8 cellular contexts compared by ENCODE assay signal in the genomic region with DNA sequence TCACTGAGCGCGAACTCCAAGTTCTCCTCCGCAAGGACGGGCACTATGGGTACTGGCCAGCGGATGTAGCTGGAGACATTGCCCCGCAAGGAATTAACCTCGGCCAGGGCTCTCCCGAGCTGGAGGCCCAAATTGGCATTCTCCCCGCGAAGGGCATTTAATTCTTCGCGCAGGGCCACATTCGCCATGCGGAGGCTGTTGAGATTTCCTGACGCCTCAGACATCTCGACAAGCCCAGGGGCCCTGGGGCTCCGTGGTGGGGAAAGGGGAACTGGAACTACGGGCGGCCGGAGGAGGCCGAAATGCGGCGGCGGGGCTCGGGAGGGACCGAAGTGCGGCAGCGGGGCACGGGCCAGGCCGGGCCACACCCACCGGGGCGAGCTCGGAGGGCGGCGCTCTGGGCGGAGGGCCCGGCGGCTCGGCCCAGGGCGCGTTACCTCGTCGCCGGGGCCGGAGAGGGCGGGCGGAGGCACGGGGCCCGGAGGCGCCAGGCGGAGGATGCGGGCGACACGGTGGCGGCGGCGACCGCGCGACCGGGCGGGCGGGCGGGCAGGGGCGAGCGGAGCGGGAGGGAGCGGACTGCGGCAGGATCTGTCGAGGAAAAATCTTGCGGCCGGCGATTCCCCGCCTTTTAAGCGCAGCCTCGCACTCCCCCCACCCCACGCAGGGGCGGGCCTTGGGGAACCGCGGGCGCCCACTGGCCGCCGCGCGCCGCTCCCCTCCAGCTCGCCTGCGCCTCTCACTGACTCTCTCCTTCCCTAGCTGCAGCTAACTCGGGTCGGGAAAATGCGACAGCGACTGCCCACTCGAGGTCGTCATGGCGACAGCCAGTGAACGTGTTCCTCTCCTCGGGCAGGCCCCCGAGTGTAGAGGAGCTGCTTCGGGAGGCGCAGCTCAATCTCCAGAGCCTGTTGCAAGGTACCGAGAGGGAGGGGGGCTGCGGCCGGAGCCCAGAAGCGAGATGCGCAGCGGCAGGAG. TPM values are rescaled to one million over a fixed set of nuclear protein-coding genes. Genes with fewer than 3 reads are reported as not detected.
A peak's percentile ranks its signal among the peaks of the same experiment; 100 is the strongest.
DNase-seq lines count a peak whose midpoint lies in the region; ATAC-seq, FAIRE-seq and TF ChIP-seq lines count a peak whose summit lies in the region.

Gene RTL5, minus strand, starts transcription at position 599 of the 978 bp plus-strand sequence.

- no peak for TF ChIP-seq CTCF in fibroblast of pulmonary artery (IDR thresholded peaks at IDR 0.05; ENCODE audit: low read length, missing control alignments)
- TF ChIP-seq CTCF in natural killer cell (IDR thresholded peaks at IDR 0.05): no peak

- peak; percentile 78 to 84 (median 81) for ATAC-seq in natural killer cell

- FAIRE-seq in GM19239 (lab: Jason Lieb, UNC) (peak; percentile 80), HTR-8/SVneo (lab: Jason Lieb, UNC) (peak; percentile 95)

- no peaks in the 10 kb centered on the region for H3K36me3 Mint-ChIP-seq in natural killer cell

- H3K27me3 Mint-ChIP-seq in natural killer cell (ENCODE audit: low read depth in 2 of 2): peaks cover 0 to 9% of the 10 kb centered on the region in 2 donors

- H3K4me1 Mint-ChIP-seq in natural killer cell: peaks cover 11 to 24% of the 10 kb centered on the region in 2 donors

- peak within 1 kb of the TSS; percentile 55 for H3K4me3 ChIP-seq in fibroblast of pulmonary artery (replicated peaks; ENCODE audit: low read depth, low read length)

- DNase-seq in AG08395 (ENCODE audit: low spot score) (peak; percentile 85), GM19239 (ENCODE audit: insufficient read length, low spot score) (peak; percentile 12), HTR-8/SVneo (ENCODE audit: insufficient read length, low spot score) (peak; percentile 95), OCI-M1 (lab: John Stamatoyannopoulos, UW) (peak; percentile 72), fibroblast of pulmonary artery (ENCODE audit: low read depth) (peak; percentile 91), natural killer cell (peak; percentile 30)
- DNase-seq in activated effector memory CD4-positive, alpha-beta T cell treated with anti-CD3 and anti-CD28 coated beads, Interleukin-2, amount 50 U/mL, for 16 hours: peak; percentile 84
- peak; percentile 58 for DNase-seq in stimulated activated naive CD4-positive, alpha-beta T cell treated with Interleukin-2 at 50 U/mL for 16 hours (lab: John Stamatoyannopoulos, UW)

- intact Hi-C loops in natural killer cell (cut with micrococcal nuclease): no loop called here

- peak within 1 kb of the TSS; percentile 75 for H3K4me3 Mint-ChIP-seq in natural killer cell

- peak within 1 kb of the TSS in 1 of 2 donors; percentile 54 for H3K27ac Mint-ChIP-seq in natural killer cell

- H3K9me3 Mint-ChIP-seq in natural killer cell: no peaks in the 10 kb centered on the region

RNA-seq across cellular contexts. Expression of gene RTL5, which starts in this region (rescaled TPM):
- 1 to 10 TPM; 1.3 to 1.8 (median 1.7) TPM for total RNA-seq in natural killer cell

Comparison
In these comparisons a context has a peak if more than half of its experiments do, and no peak if none do; other contexts are left out.
1. Peak in every context shown above with its lines: DNase-seq, ATAC-seq and H3K4me3 ChIP-seq.
2. DNase-seq: peak in every context shown above with its lines; median percentile 95 in HTR-8/SVneo; 91 in fibroblast of pulmonary artery; 85 in AG08395; 84 in activated effector memory CD4-positive, alpha-beta T cell treated with anti-CD3 and anti-CD28 coated beads, Interleukin-2, amount 50 U/mL, for 16 hours; 72 in OCI-M1; 58 in stimulated activated naive CD4-positive, alpha-beta T cell treated with Interleukin-2 at 50 U/mL for 16 hours; 30 in natural killer cell; 12 in GM19239.